ENCODE assay signal across 8 cellular contexts in genomic region chr7:129053938-129054437, GRCh38. TPM values are rescaled to one million over a fixed set of nuclear protein-coding genes. Genes with fewer than 3 reads are reported as not detected.
DNase-seq lines count a peak whose midpoint lies in the region; ATAC-seq, FAIRE-seq and TF ChIP-seq lines count a peak whose summit lies in the region.

No MANE protein-coding gene starts in this region.

- H4K91ac ChIP-seq in neuronal stem cell (ENCODE audit: low read depth, low read length, poor library complexity) = no peak overlapping the region

- no TSS peak for BruUV-seq in endothelial cell of umbilical vein (replicated peaks; lab: Mats Ljungman, UMichigan)

- no peak overlapping the region for H2BK12ac ChIP-seq in neuronal stem cell (ENCODE audit: low read length)

- H3K4me3 ChIP-seq in endothelial cell of umbilical vein (replicated peaks in 1 of 3; ENCODE audit: insufficient read depth in 1 of 3, low read depth in 1 of 3, low read length in 3 of 3) (peak overlapping the region; percentile 68 to 93 (median 93)), neuronal stem cell (ENCODE audit: low read length in 2 of 2) (peak overlapping the region; percentile 84 to 96)

- H3K18ac ChIP-seq in neuronal stem cell (ENCODE audit: low read length) = no peak overlapping the region

- H3K4me1 ChIP-seq in endothelial cell of umbilical vein (ENCODE audit: control insufficient read depth, extremely low read depth, insufficient read depth, low read length) (peaks cover 15% of the 10 kb centered on the region), neuronal stem cell (ENCODE audit: control insufficient read depth in 2 of 2, insufficient read depth in 1 of 2, low read depth in 1 of 2, low read length in 2 of 2) (peaks cover 0 to 2% of the 10 kb centered on the region in 2 donors)

- H2AK5ac ChIP-seq in neuronal stem cell (ENCODE audit: low read depth, low read length) = no peak overlapping the region

- ATAC-seq in HG02763 (IDR thresholded peaks at IDR 0.05; ENCODE audit: unreplicated experiment) (no peak), HG03280 (IDR thresholded peaks at IDR 0.05; ENCODE audit: unreplicated experiment) (no peak)

- H3K27me3 ChIP-seq in endothelial cell of umbilical vein (ENCODE audit: control insufficient read depth in 2 of 2, insufficient read depth in 2 of 2, low read length in 2 of 2) (peaks cover 0 to under 1% of the 10 kb centered on the region in 2 experiments), neuronal stem cell (ENCODE audit: control insufficient read depth in 3 of 3, insufficient read depth in 3 of 3, low read depth in 1 of 3, low read length in 3 of 3) (no peaks in the 10 kb centered on the region)

- no peak overlapping the region for H3K4ac ChIP-seq in neuronal stem cell (ENCODE audit: low read length)

- FAIRE-seq in RCC 7860 (lab: Jason Lieb, UNC) (no peak), endothelial cell of umbilical vein (lab: Jason Lieb, UNC) (peak; percentile 24)

- no peak overlapping the region for H2BK5ac ChIP-seq in neuronal stem cell (ENCODE audit: low read length)

- CTCF ChIA-PET in endothelial cell of umbilical vein (lab: Charles Lee) = interaction anchor here (0.5 to 2.1 kb wide), 7 partner anchors 11 to 110 kb away, joined by 3 to 12 read pairs (median 4); no protein-coding TSS in a partner anchor

- no peak overlapping the region for H2BK120ac ChIP-seq in neuronal stem cell (ENCODE audit: low read depth, low read length)

- no CpG with 5 or more reads among the region's 10 CpGs for WGBS in neuronal stem cell (ENCODE audit: extremely low coverage in 2 of 2, insufficient read length in 2 of 2, insufficient replicate concordance in 1 of 2), 2 donors

- H2BK15ac ChIP-seq in neuronal stem cell (ENCODE audit: low read length) = no peak overlapping the region

- intact Hi-C loops in endothelial cell of umbilical vein (cut with micrococcal nuclease) = no loop called here

- TF ChIP-seq POLR2A in endothelial cell of umbilical vein (IDR thresholded peaks at IDR 0.05; ENCODE audit: low read depth, low read length) = no peak

- no peaks in the 10 kb centered on the region for H3K36me3 ChIP-seq in endothelial cell of umbilical vein (ENCODE audit: control insufficient read depth in 2 of 2, extremely low read depth in 1 of 2, insufficient read depth in 2 of 2, low read length in 2 of 2)
- H3K36me3 ChIP-seq in neuronal stem cell (replicated peaks in 1 of 2; ENCODE audit: control insufficient read depth in 2 of 2, insufficient read depth in 2 of 2, low read length in 2 of 2) = peaks cover 2 to 31% of the 10 kb centered on the region in 2 donors

- H3K9me3 ChIP-seq in endothelial cell of umbilical vein (replicated peaks; ENCODE audit: control insufficient read depth, insufficient read depth, low read length) = no peaks in the 10 kb centered on the region
- no peaks in the 10 kb centered on the region for H3K9me3 ChIP-seq in neuronal stem cell (replicated peaks in 1 of 2; ENCODE audit: control insufficient read depth in 2 of 2, insufficient read depth in 1 of 2, low read depth in 1 of 2, low read length in 2 of 2)

- peak overlapping the region; percentile 87 for H3K23ac ChIP-seq in neuronal stem cell (ENCODE audit: low read depth, low read length, poor library complexity)

- no peaks in the 10 kb centered on the region for H3K9me1 ChIP-seq in endothelial cell of umbilical vein (replicated peaks; ENCODE audit: control insufficient read depth, extremely low read depth, insufficient read depth, low read length)

- H3K14ac ChIP-seq in neuronal stem cell (ENCODE audit: low read length) = no peak overlapping the region

- no peaks in the 10 kb centered on the region for H4K20me1 ChIP-seq in endothelial cell of umbilical vein (replicated peaks; ENCODE audit: control insufficient read depth, extremely low read depth, insufficient read depth, low read length)

- no peak overlapping the region for H4K8ac ChIP-seq in neuronal stem cell (ENCODE audit: low read depth, low read length)

- H3K4me2 ChIP-seq in endothelial cell of umbilical vein (ENCODE audit: insufficient read depth, low read length) (peak overlapping the region; percentile 95), neuronal stem cell (ENCODE audit: insufficient read depth, low read length, poor library complexity, severe bottlenecking) (peak overlapping the region; percentile 75)

- peaks cover 53% of the 10 kb centered on the region for H3K79me2 ChIP-seq in endothelial cell of umbilical vein (ENCODE audit: control insufficient read depth, insufficient read depth, low read length)

- POLR2A ChIA-PET in endothelial cell of umbilical vein (lab: Charles Lee) = no interaction called here

- TF ChIP-seq CTCF in endothelial cell of umbilical vein (IDR thresholded peaks at IDR 0.05; ENCODE audit: extremely low read depth in 1 of 2, insufficient read depth in 1 of 2, low read depth in 1 of 2, low read length in 2 of 2) = no peak

- H3K27ac ChIP-seq in endothelial cell of umbilical vein (ENCODE audit: insufficient read depth, low read depth, low read length) (peak overlapping the region; percentile 80), neuronal stem cell (replicated peaks; ENCODE audit: low read length) (peak overlapping the region; percentile 94)

- peaks cover 3% of the 10 kb centered on the region for H3K79me1 ChIP-seq in neuronal stem cell (ENCODE audit: low read depth, low read length)

- H3K9ac ChIP-seq in endothelial cell of umbilical vein (replicated peaks; ENCODE audit: extremely low read depth, insufficient read depth, low read length) (peak overlapping the region; percentile 89), neuronal stem cell (ENCODE audit: low read depth, low read length, poor library complexity) (peak overlapping the region; percentile 96)

- peak overlapping the region; percentile 92 for H2AFZ ChIP-seq in endothelial cell of umbilical vein (ENCODE audit: low read depth, low read length)
- H2AFZ ChIP-seq in neuronal stem cell (ENCODE audit: low read length) = peak overlapping the region; percentile 92

- peak; percentile 72 for DNase-seq in SIG-M5 treated with dmso at 0.1 percent for 504 hours (lab: John Stamatoyannopoulos, UW; ENCODE audit: unreplicated experiment)
- DNase-seq in SIG-M5 (lab: John Stamatoyannopoulos, UW) = no peak
- DNase-seq in RCC 7860 (ENCODE audit: low spot score) = peak; percentile 31
- peak; percentile 49 for DNase-seq in endothelial cell of umbilical vein (ENCODE audit: low read depth, low spot score)
- DNase-seq in neuronal stem cell (ENCODE audit: low spot score) = peak; percentile 15
- DNase-seq in effector CD4-positive, alpha-beta T cell = no peak

- dilution Hi-C loops in endothelial cell of umbilical vein (cut with MboI; ENCODE audit: extremely low pct_ligation_motif_present, low sequenced_read_pairs) = no loop called here

TF ChIP-seq in endothelial cell of umbilical vein, 7 proteins besides CTCF, POLR2A, EP300 and RAD21:
- TF ChIP-seq EZH2 (IDR thresholded peaks at IDR 0.05; ENCODE audit: borderline replicate concordance, low read depth, low read length, severe bottlenecking) (no peak), JUN (IDR thresholded peaks at IDR 0.05; ENCODE audit: borderline replicate concordance, insufficient read depth, insufficient read length, low read depth) (no peak), MYC (IDR thresholded peaks at IDR 0.05; ENCODE audit: low read depth, low read length) (no peak), FOS (IDR thresholded peaks at IDR 0.05; ENCODE audit: borderline replicate concordance, insufficient read depth, low read length) (no peak), POLR2AphosphoS5 (IDR thresholded peaks at IDR 0.05; ENCODE audit: insufficient read depth, low read depth, low read length) (no peak), GATA2 (IDR thresholded peaks at IDR 0.05; ENCODE audit: insufficient read depth, insufficient read length, low read depth, low read length) (no peak)
- TF ChIP-seq, protein P1, sequence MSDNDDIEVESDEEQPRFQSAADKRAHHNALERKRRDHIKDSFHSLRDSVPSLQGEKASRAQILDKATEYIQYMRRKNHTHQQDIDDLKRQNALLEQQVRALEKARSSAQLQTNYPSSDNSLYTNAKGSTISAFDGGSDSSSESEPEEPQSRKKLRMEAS (IDR thresholded peaks at IDR 0.05; ENCODE audit: insufficient read depth, insufficient read length) = no peak

RNA-seq across cellular contexts. Expression of gene TNPO3, which starts 0.9 kb away (rescaled TPM):
- 46.9 TPM in 2 replicates for total RNA-seq in endothelial cell of umbilical vein
- polyA plus RNA-seq in endothelial cell of umbilical vein = 23.3 and 29.0 TPM in 2 replicates
- 29.2 and 33.1 TPM in 2 replicates for polyA plus RNA-seq in endothelial cell of umbilical vein (2011; cell fraction: cytosol; rRNA removed)
- polyA plus RNA-seq in endothelial cell of umbilical vein (2011; cell fraction: nucleus; rRNA removed) = 32.9 and 39.3 TPM in 2 replicates
- polyA plus RNA-seq in endothelial cell of umbilical vein (2012) = 31.6 and 42.2 TPM in 2 replicates
- 75.9 and 76.9 TPM in 2 replicates for polyA minus RNA-seq in endothelial cell of umbilical vein
- 35.9 TPM for polyA minus RNA-seq in endothelial cell of umbilical vein (2011; cell fraction: cytosol; rRNA and poly(A)+ RNA removed)
- 32.2 and 50.5 TPM in 2 replicates for polyA minus RNA-seq in endothelial cell of umbilical vein (2011; cell fraction: nucleus; rRNA and poly(A)+ RNA removed)
- polyA plus RNA-seq in neuronal stem cell (2013, experiment 1 of 2) = 44.8 TPM
- 46.5 TPM for polyA plus RNA-seq in neuronal stem cell (2013, experiment 2 of 2)

Comparison
In these comparisons a context has a peak if more than half of its experiments do, and no peak if none do; other contexts are left out.
1. DNase-seq: peak in SIG-M5 treated with dmso at 0.1 percent for 504 hours (single experiment), RCC 7860 (single experiment), endothelial cell of umbilical vein (single experiment) and neuronal stem cell (single experiment); none in SIG-M5 (single experiment) and effector CD4-positive, alpha-beta T cell (single experiment).